2 cellular contexts compared by ENCODE assay signal in genomic region chr2:222909276-222909675, GRCh38.
TF ChIP-seq lines count a peak whose summit lies in the region.

No MANE protein-coding gene starts in this region.

TF ChIP-seq in IMR-90, 13 proteins besides CTCF, POLR2A, EP300 and RAD21:
- TF ChIP-seq MAFK (IDR thresholded peaks at IDR 0.05; ENCODE audit: low read depth, low read length) = no peak
- TF ChIP-seq USF2 (IDR thresholded peaks at IDR 0.05; ENCODE audit: low read depth, low read length) = no peak
- no peak for TF ChIP-seq RCOR1 (IDR thresholded peaks at IDR 0.05; ENCODE audit: insufficient replicate concordance, low read length)
- TF ChIP-seq NFE2L2 (IDR thresholded peaks at IDR 0.05; ENCODE audit: low read depth, low read length) = no peak
- no peak for TF ChIP-seq RFX5 (IDR thresholded peaks at IDR 0.05; ENCODE audit: low read depth, low read length)
- TF ChIP-seq MAZ (IDR thresholded peaks at IDR 0.05; ENCODE audit: borderline replicate concordance, low read depth, low read length) = no peak
- no peak for TF ChIP-seq FOS (IDR thresholded peaks at IDR 0.05; ENCODE audit: low read depth, low read length)
- no peak for TF ChIP-seq MXI1 (IDR thresholded peaks at IDR 0.05; ENCODE audit: borderline replicate concordance, low read depth, low read length)
- no peak for TF ChIP-seq SMC3 (IDR thresholded peaks at IDR 0.05; ENCODE audit: low read depth, low read length)
- TF ChIP-seq ELK1 (IDR thresholded peaks at IDR 0.05; ENCODE audit: borderline replicate concordance, low read depth, low read length) = no peak
- no peak for TF ChIP-seq CHD1 (IDR thresholded peaks at IDR 0.05; ENCODE audit: low read depth, low read length)
- TF ChIP-seq BHLHE40 (IDR thresholded peaks at IDR 0.05; ENCODE audit: low read depth, low read length) = no peak
- no peak for TF ChIP-seq CEBPB (IDR thresholded peaks at IDR 0.05; ENCODE audit: low read depth, low read length)

TF ChIP-seq in H1, 55 proteins besides CTCF, POLR2A, EP300 and RAD21:
- TF ChIP-seq TEAD4 (IDR thresholded peaks at IDR 0.05; ENCODE audit: low read depth, low read length) = no peak
- TF ChIP-seq CHD2 (IDR thresholded peaks at IDR 0.05; ENCODE audit: low read length) = no peak
